ENCODE assay signal across 8 cellular contexts in the genomic region with DNA sequence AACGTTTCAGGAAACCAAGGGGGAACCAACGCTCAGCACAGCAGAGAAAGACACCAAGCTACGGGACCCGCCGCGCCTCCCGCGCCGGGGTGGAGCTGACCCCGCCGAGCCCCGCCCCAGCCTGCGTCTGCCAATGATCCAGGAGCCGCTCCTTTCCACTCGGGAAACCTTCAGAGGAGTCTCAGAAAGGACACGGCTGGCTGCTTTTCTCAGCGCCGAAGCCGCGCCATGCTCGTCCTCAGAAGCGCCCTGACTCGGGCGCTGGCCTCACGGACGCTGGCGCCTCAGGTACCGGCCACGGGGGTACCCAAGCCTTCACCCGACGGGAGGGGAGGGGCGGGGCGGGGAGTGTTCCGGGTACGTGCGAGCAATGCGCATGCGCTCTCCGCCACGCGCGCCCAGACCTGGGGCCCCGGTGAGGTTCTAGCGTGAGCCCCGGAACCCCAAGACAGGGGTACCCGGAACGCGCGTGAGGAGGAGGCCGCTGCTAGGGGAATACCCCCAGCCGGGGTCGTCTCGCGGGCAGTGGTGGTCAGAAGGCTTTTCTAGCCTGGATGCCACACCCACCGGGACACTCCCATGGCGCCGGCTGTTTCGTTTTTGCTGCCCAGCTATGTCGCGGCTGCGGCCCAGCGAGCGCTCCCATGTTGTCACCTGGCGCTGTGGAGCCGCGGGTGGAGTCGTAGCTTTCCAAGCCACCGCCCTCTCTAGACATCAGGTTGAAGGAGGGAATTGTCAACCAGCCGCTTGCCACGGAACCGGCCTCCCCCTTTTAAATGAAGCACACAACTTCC. TPM values are rescaled to one million over a fixed set of nuclear protein-coding genes. Genes with fewer than 3 reads are reported as not detected.
A peak's percentile ranks its signal among the peaks of the same experiment; 100 is the strongest.
DNase-seq lines count a peak whose midpoint lies in the region; ATAC-seq, FAIRE-seq and TF ChIP-seq lines count a peak whose summit lies in the region.

Gene NIPSNAP3A, plus strand, starts transcription at position 119 of the 794 bp plus-strand sequence. Its CDS starts 110 bp downstream, at position 229.

- no peaks in the 10 kb centered on the region for H3K27me3 ChIP-seq in heart left ventricle

- CTCF ChIA-PET in T-cell (lab: Charles Lee), result interaction anchor here (0.6 to 1.8 kb wide), 4 partner anchors 15 to 945 kb away, joined by 3 to 4 read pairs (median 3); no protein-coding TSS in a partner anchor

- H3K4me1 Mint-ChIP-seq in T-cell, result peaks cover 18 to 27% (median 21%) of the 10 kb centered on the region in 3 donors
- peaks cover 11% of the 10 kb centered on the region for H3K4me1 Mint-ChIP-seq in type B pancreatic cell (ENCODE audit: unreplicated experiment)

- peak; percentile 68 for TF ChIP-seq POLR2A in GM12892 (IDR thresholded peaks at IDR 0.05; ENCODE audit: low read depth, low read length)
- peak in 1 of 2 donors; percentile 60 for TF ChIP-seq POLR2A in heart left ventricle (IDR thresholded peaks at IDR 0.05)

- H3K9me3 Mint-ChIP-seq in T-cell (no peaks in the 10 kb centered on the region), type B pancreatic cell (no peaks in the 10 kb centered on the region)

- peaks cover 11% of the 10 kb centered on the region for H3K36me3 Mint-ChIP-seq in T-cell
- H3K36me3 Mint-ChIP-seq in type B pancreatic cell, result peaks cover 7% of the 10 kb centered on the region

- TF ChIP-seq CTCF in heart left ventricle (IDR thresholded peaks at IDR 0.05), result no peak
- TF ChIP-seq CTCF in type B pancreatic cell (conservative IDR thresholded peaks at IDR 0.05), result no peak

- FAIRE-seq in GM12892 (lab: Jason Lieb, UNC), result peak; percentile 70

- intact Hi-C loops in heart left ventricle (cut with DNase I) (loop anchor here in 5 of 10 donors (5.0 to 10.0 kb wide), 3 partner anchors 653 to 1353 kb away; partner anchors contain the start of genes SMC2 (in 2 of the 5) and FKTN (in 1 of the 5)), posterior vena cava (cut with DNase I) (no loop called here)

- H3K4me3 ChIP-seq in heart left ventricle, result peak within 1 kb of the TSS; percentile 66 to 89 (median 83)

- H3K27me3 Mint-ChIP-seq in T-cell, result no peaks in the 10 kb centered on the region
- peaks cover 3% of the 10 kb centered on the region for H3K27me3 Mint-ChIP-seq in type B pancreatic cell

- H3K4me1 ChIP-seq in heart left ventricle, result peaks cover 0 to 20% (median 9%) of the 10 kb centered on the region in 12 donors

- DNase-seq in GM12892 (ENCODE audit: insufficient read length) (peak; percentile 62), NCI-H1105 (lab: John Stamatoyannopoulos, UW) (peak; percentile 76), T-cell (peak; percentile 72 to 93 (median 82)), heart left ventricle (peak; percentile 89 to 94 (median 89)), posterior vena cava (ENCODE audit: low spot score) (peak; percentile 97), type B pancreatic cell (ENCODE audit: extremely low spot score, unreplicated experiment) (peak; percentile 85)

- H3K9me3 ChIP-seq in heart left ventricle, result no peaks in the 10 kb centered on the region

- H3K27ac ChIP-seq in adipose tissue (ENCODE audit: low read depth, low read length) (no peak within 1 kb of the TSS), heart left ventricle (peak within 1 kb of the TSS; percentile 77 to 95 (median 90))

- H3K27ac Mint-ChIP-seq in T-cell (peak within 1 kb of the TSS; percentile 96), type B pancreatic cell (peak within 1 kb of the TSS; percentile 96)

- 0 to 1% (median 0%) methylated on average over 68 to 71 of the region's 71 CpGs for WGBS in adipose tissue, 3 donors
- 0 to 1% (median 0%) methylated on average over 30 to 71 of the region's 71 CpGs for WGBS in heart left ventricle, 4 donors

- POLR2A ChIA-PET in T-cell (lab: Charles Lee), result interaction anchor here (0.5 to 2.0 kb wide), 5 partner anchors 12 to 977 kb away, joined by 3 to 14 read pairs (median 4); no protein-coding TSS in a partner anchor

- H3K4me3 Mint-ChIP-seq in T-cell, result peak within 1 kb of the TSS; percentile 81 to 93 (median 90)
- H3K4me3 Mint-ChIP-seq in type B pancreatic cell, result peak within 1 kb of the TSS; percentile 97

- peaks cover 0 to 23% (median 20%) of the 10 kb centered on the region in 9 donors for H3K36me3 ChIP-seq in heart left ventricle

- ATAC-seq in HG02678 (IDR thresholded peaks at IDR 0.05; ENCODE audit: unreplicated experiment) (peak; percentile 85), T-cell (replicated peaks in 1 of 4) (peak; percentile 89 to 92 (median 92)), heart left ventricle (peak; percentile 93 to 97 (median 96))

RNA-seq across cellular contexts. Expression of gene NIPSNAP3A, which starts in this region (rescaled TPM):
- 19.9 TPM for polyA plus RNA-seq in GM12892 (2012; ENCODE audit: missing spikeins)
- 10 to 100 TPM in 1 of 5 donors, 1 to 10 TPM in 4; 6.8 to 10.5 (median 9.8) TPM for total RNA-seq in T-cell
- 10 to 100 TPM; 11.1 to 35.4 (median 27.2) TPM for polyA plus RNA-seq in adipose tissue
- total RNA-seq in heart left ventricle, result 10 to 100 TPM; 14.9 to 37.0 (median 22.9) TPM
- polyA plus RNA-seq in heart left ventricle, result 10 to 100 TPM; 16.3 to 30.1 TPM
- 10 to 100 TPM; 28.2 to 28.3 TPM for total RNA-seq in posterior vena cava
- total RNA-seq in type B pancreatic cell (ENCODE audit: low replicate concordance), result 17.1 and 25.6 TPM in 2 replicates
